Comparison of ENCODE assay signal across 8 cellular contexts in the genomic region with DNA sequence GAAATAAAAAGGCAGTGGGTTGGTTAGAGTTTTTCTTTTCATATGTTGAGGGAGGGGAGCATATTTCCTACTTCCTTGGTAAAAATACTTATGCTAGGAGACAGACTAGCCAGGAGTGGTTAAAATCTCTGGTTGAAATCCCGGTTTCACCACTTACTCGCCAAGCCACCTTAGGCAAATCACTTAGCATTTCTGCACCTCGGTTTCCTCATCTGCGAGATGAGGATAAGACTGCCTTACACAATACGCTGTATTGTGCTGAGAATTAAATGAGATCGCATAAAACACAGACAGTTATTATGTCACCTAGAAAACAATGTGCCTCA. TPM values are rescaled to one million over a fixed set of nuclear protein-coding genes. Genes with fewer than 3 reads are reported as not detected.
DNase-seq lines count a peak whose midpoint lies in the region; ATAC-seq, FAIRE-seq and TF ChIP-seq lines count a peak whose summit lies in the region.

No MANE protein-coding gene starts in this region.

- TF ChIP-seq CTCF in cardiac muscle cell (IDR thresholded peaks at IDR 0.05; ENCODE audit: low read depth, low read length) (no peak), mammary epithelial cell (conservative IDR thresholded peaks at IDR 0.05 in 1 of 2, IDR thresholded peaks at IDR 0.05 in 1 of 2; ENCODE audit: extremely low read depth in 1 of 2, insufficient read depth in 1 of 2, low read depth in 1 of 2, low read length in 2 of 2) (no peak), uterus (IDR thresholded peaks at IDR 0.05) (no peak)

- peak overlapping the region; percentile 77 for H3K9ac ChIP-seq in mammary epithelial cell (ENCODE audit: insufficient read depth, low read length)

- peaks cover 64% of the 10 kb centered on the region for H3K79me2 ChIP-seq in mammary epithelial cell (ENCODE audit: insufficient read depth, low read length)

- peak overlapping the region; percentile 79 for H3K4me3 ChIP-seq in cardiac muscle cell
- H3K4me3 ChIP-seq in mammary epithelial cell (replicated peaks in 1 of 3; ENCODE audit: insufficient read depth in 1 of 3, low read depth in 2 of 3, low read length in 3 of 3): peak overlapping the region; percentile 56 to 93 (median 88)
- peak overlapping the region; percentile 67 for H3K4me3 ChIP-seq in mesodermal cell (ENCODE audit: extremely low read depth, insufficient read depth, low read length, poor library complexity, severe bottlenecking)
- peak overlapping the region; percentile 63 to 90 for H3K4me3 ChIP-seq in uterus

- H3K27ac ChIP-seq in cardiac muscle cell (no peak overlapping the region), mammary epithelial cell (ENCODE audit: insufficient read depth, low read depth, low read length) (peak overlapping the region; percentile 92), mesodermal cell (ENCODE audit: low read depth, low read length, severe bottlenecking) (peak overlapping the region; percentile 59), uterus (peak overlapping the region; percentile 86 to 92)

- ATAC-seq in left cardiac atrium: no peak
- ATAC-seq in GM21390 (IDR thresholded peaks at IDR 0.05; ENCODE audit: unreplicated experiment): no peak

- in situ Hi-C loops in mammary epithelial cell (cut with MboI; ENCODE audit: low sequenced_read_pairs in 2 of 2): loop anchor here in 1 of 2 donors (10.0 kb wide), 1 partner anchor 50 kb away; a partner anchor contains a TSS

- no peak for TF ChIP-seq POLR2A in uterus (IDR thresholded peaks at IDR 0.05)

- dilution Hi-C loops in mammary epithelial cell (cut with HindIII; ENCODE audit: low sequenced_read_pairs): loop anchor here (5.0 kb wide), 2 partner anchors 47 to 53 kb away; a partner anchor contains a TSS

- peaks cover 3% of the 10 kb centered on the region for H4K20me1 ChIP-seq in mammary epithelial cell (ENCODE audit: insufficient read depth, low read length)

- DNase-seq in cardiac muscle cell (ENCODE audit: low read depth in 1 of 2, low spot score in 1 of 2) (peak in 1 of 2 donors; percentile 42), left cardiac atrium (no peak), mammary epithelial cell (peak; percentile 27), uterus (no peak), GM19239 (ENCODE audit: insufficient read length, low spot score) (no peak)
- no peak for DNase-seq in stimulated activated CD8-positive, alpha-beta memory T cell treated with anti-CD3 and anti-CD28 coated beads, Interleukin-4, amount 100 ng/mL, for 48 hours

- WGBS in mammary epithelial cell (ENCODE audit: low coverage, missing lambda C conversion rate): 3% methylated on average over 6 of the region's 6 CpGs
- 45 to 47% methylated on average over 3 to 6 of the region's 6 CpGs for WGBS in mesodermal cell (ENCODE audit: insufficient coverage in 2 of 2), 2 experiments

- H3K27me3 ChIP-seq in cardiac muscle cell (peaks cover 24% of the 10 kb centered on the region), mammary epithelial cell (ENCODE audit: insufficient read depth, low read length) (no peaks in the 10 kb centered on the region), uterus (no peaks in the 10 kb centered on the region)

- TSS peak; percentile 25 for BruUV-seq in mammary epithelial cell (replicated peaks; lab: Mats Ljungman, UMichigan)

- FAIRE-seq in GM19239 (lab: Jason Lieb, UNC): no peak

- H3K9me3 ChIP-seq in cardiac muscle cell (ENCODE audit: low read depth) (no peaks in the 10 kb centered on the region), mammary epithelial cell (replicated peaks; ENCODE audit: insufficient read depth, low read length) (no peaks in the 10 kb centered on the region), mesodermal cell (ENCODE audit: control insufficient read depth, low read length) (no peaks in the 10 kb centered on the region), uterus (no peaks in the 10 kb centered on the region)

- H3K4me1 ChIP-seq in cardiac muscle cell (ENCODE audit: low read depth) (peaks cover 9% of the 10 kb centered on the region), mammary epithelial cell (ENCODE audit: insufficient read depth, low read length) (peaks cover 48% of the 10 kb centered on the region), mesodermal cell (ENCODE audit: control insufficient read depth, insufficient read depth, low read length, poor library complexity, severe bottlenecking) (peaks cover 38% of the 10 kb centered on the region), uterus (peaks cover 0 to 15% of the 10 kb centered on the region in 2 donors)

- CTCF ChIA-PET in mammary epithelial cell (lab: Charles Lee; ENCODE audit: low non-redundant PET): no interaction called here

- H3K36me3 ChIP-seq in cardiac muscle cell: no peaks in the 10 kb centered on the region
- H3K36me3 ChIP-seq in mammary epithelial cell (ENCODE audit: insufficient read depth, low read length): peaks cover 2% of the 10 kb centered on the region
- H3K36me3 ChIP-seq in mesodermal cell (ENCODE audit: control insufficient read depth, insufficient read depth, low read length): peaks cover 3% of the 10 kb centered on the region
- no peaks in the 10 kb centered on the region for H3K36me3 ChIP-seq in uterus

- no peak overlapping the region for H2AFZ ChIP-seq in mammary epithelial cell (ENCODE audit: low read depth, low read length)

- peak overlapping the region; percentile 96 for H3K4me2 ChIP-seq in mammary epithelial cell (ENCODE audit: insufficient read depth, low read depth, low read length)

- intact Hi-C loops in left cardiac atrium (cut with DNase I) (loop anchor here in 1 of 2 donors (5.0 kb wide), 2 partner anchors 33 to 48 kb away; no protein-coding TSS in a partner anchor), mammary epithelial cell (cut with micrococcal nuclease) (loop anchor here (1.0 to 2.0 kb wide), 3 partner anchors 52 to 79 kb away; a partner anchor contains a TSS), uterus (cut with DNase I; ENCODE audit: low total_unique reads) (no loop called here)

RNA-seq across cellular contexts. Expression of a gene that starts 1.4 kb away (rescaled TPM):
- total RNA-seq in cardiac muscle cell (8.0 and 18.5 TPM in 2 replicates), left cardiac atrium (1 to 10 TPM; 3.4 to 6.4 TPM), mammary epithelial cell (100 to 1,000 TPM in 1 of 2 donors, 10 to 100 TPM in 1; 94.8 to 304 TPM), uterus (10 to 100 TPM in 1 of 4 donors, 1 to 10 TPM in 3; 4.1 to 19.4 (median 7.3) TPM)
- polyA plus RNA-seq in cardiac muscle cell (0.78 and 1.8 TPM in 2 replicates), mammary epithelial cell (66.9 TPM)
- 116 TPM for polyA minus RNA-seq in mammary epithelial cell
- 17.6 TPM for polyA plus RNA-seq in mesodermal cell (2013, experiment 1 of 2)
- 11.7 TPM for polyA plus RNA-seq in mesodermal cell (2013, experiment 2 of 2)

RNA-seq across cellular contexts. Expression of a gene that starts 52.7 kb away (rescaled TPM):
- total RNA-seq in cardiac muscle cell (103 and 138 TPM in 2 replicates), left cardiac atrium (10 to 100 TPM; 23.4 to 31.2 TPM), mammary epithelial cell (10 to 100 TPM; 24.0 to 41.4 TPM), uterus (10 to 100 TPM in 2 of 4 donors, 1 to 10 TPM in 2; 2.6 to 18.5 (median 10.3) TPM)
- polyA plus RNA-seq in cardiac muscle cell (122 and 126 TPM in 2 replicates), mammary epithelial cell (35.3 TPM)
- 24.8 TPM for polyA minus RNA-seq in mammary epithelial cell
- 13.2 TPM for polyA plus RNA-seq in mesodermal cell (2013, experiment 1 of 2)
- polyA plus RNA-seq in mesodermal cell (2013, experiment 2 of 2): 12.6 TPM
